Comparison of ENCODE assay signal across 23 cellular contexts in the genomic region with DNA sequence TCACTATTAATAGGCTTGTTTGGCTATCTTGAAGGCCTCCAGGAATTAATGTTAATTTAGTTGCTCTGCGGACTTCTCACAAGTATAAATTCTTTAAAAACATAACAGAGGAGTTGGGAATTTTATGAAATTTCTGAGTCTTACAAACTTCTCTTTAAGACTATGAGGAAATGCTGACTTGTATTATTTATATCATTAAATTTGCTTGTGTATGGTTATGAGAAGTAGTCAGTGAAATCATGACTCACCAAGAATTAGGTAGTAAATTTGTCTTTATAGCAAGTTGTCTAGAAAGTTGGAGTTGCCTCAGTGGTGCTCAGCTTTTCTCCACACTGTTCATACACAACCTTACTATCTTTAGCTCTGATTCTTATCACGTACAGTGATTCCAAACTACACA.
"Had no signal": no experiment of that assay in that cellular context is flagged by ENCODE, and none has a peak within 500 bp of the region (broad histone marks: within the 10 kb centered on the region; RNA-seq: fewer than 3 reads in every experiment).

No MANE protein-coding gene starts in this region.

- DNase-seq: colonic mucosa; dermis blood vessel endothelial cell; esophagus squamous epithelium; foreskin keratinocyte; immature natural killer cell; left lung; mesenchymal stem cell; midbrain; occipital lobe; pancreas; right cardiac atrium; spleen; stimulated activated CD4-positive, alpha-beta T cell treated with anti-CD3 and anti-CD28 coated beads, Interleukin-15, amount 100 ng/mL, for 24 hours; stimulated activated CD4-positive, alpha-beta T cell treated with anti-CD3 and anti-CD28 coated beads, Interleukin-1b, Interleukin-23, amount 100 ng/mL, for 48 hours; stimulated activated CD4-positive, alpha-beta T cell treated with anti-CD3 and anti-CD28 coated beads, Interleukin-4, amount 100 ng/mL, for 24 hours; stimulated activated naive CD8-positive, alpha-beta T cell treated with anti-CD3 and anti-CD28 coated beads, Interleukin-15, amount 100 ng/mL, for 72 hours; testis; upper lobe of right lung had no signal

- H3K36me3 Mint-ChIP-seq: stimulated activated memory B cell treated with anti-CD40 and anti-IgM and Interleukin-4, amounts not matched to agents 10 μg/mL and 1 μg/mL and 100 μg/mL, for 72 hours had no signal

- H3K4me3 Mint-ChIP-seq: immature natural killer cell; nephron; stimulated activated memory B cell treated with anti-CD40 and anti-IgM and Interleukin-4, amounts not matched to agents 10 μg/mL and 1 μg/mL and 100 μg/mL, for 72 hours; stimulated activated naive CD8-positive, alpha-beta T cell treated with anti-CD3 and anti-CD28 coated beads, Interleukin-15, amount 100 ng/mL, for 72 hours had no signal

- H3K27ac ChIP-seq: colonic mucosa, esophagus squamous epithelium, foreskin keratinocyte, left lung, pancreas, testis, tibial nerve, upper lobe of right lung had no signal

- H3K4me1 Mint-ChIP-seq: stimulated activated memory B cell treated with anti-CD40 and anti-IgM and Interleukin-4, amounts not matched to agents 10 μg/mL and 1 μg/mL and 100 μg/mL, for 72 hours; stimulated activated naive CD8-positive, alpha-beta T cell treated with anti-CD3 and anti-CD28 coated beads, Interleukin-15, amount 100 ng/mL, for 72 hours had no signal

- H3K27me3 ChIP-seq: colonic mucosa, esophagus squamous epithelium, foreskin keratinocyte, left lung, pancreas, spleen, testis, tibial nerve, upper lobe of right lung had no signal

- H3K4me1 ChIP-seq: colonic mucosa, left lung, pancreas, spleen, testis, upper lobe of right lung had no signal

- ATAC-seq: foreskin keratinocyte; left lung; pancreas; right cardiac atrium; stimulated activated memory B cell treated with anti-CD40 and anti-IgM and Interleukin-4, amounts not matched to agents 10 μg/mL and 1 μg/mL and 100 μg/mL, for 72 hours; stimulated activated naive CD8-positive, alpha-beta T cell treated with anti-CD3 and anti-CD28 coated beads, Interleukin-15, amount 100 ng/mL, for 72 hours; upper lobe of right lung had no signal

- H3K4me3 ChIP-seq: colonic mucosa, esophagus squamous epithelium, left lung, lung, pancreas, spleen, testis, tibial nerve, upper lobe of right lung had no signal

- H3K27ac Mint-ChIP-seq: immature natural killer cell; nephron; progenitor cell of endocrine pancreas; stimulated activated memory B cell treated with anti-CD40 and anti-IgM and Interleukin-4, amounts not matched to agents 10 μg/mL and 1 μg/mL and 100 μg/mL, for 72 hours; stimulated activated naive CD8-positive, alpha-beta T cell treated with anti-CD3 and anti-CD28 coated beads, Interleukin-15, amount 100 ng/mL, for 72 hours had no signal

- H3K27me3 Mint-ChIP-seq: progenitor cell of endocrine pancreas; stimulated activated memory B cell treated with anti-CD40 and anti-IgM and Interleukin-4, amounts not matched to agents 10 μg/mL and 1 μg/mL and 100 μg/mL, for 72 hours; stimulated activated naive CD8-positive, alpha-beta T cell treated with anti-CD3 and anti-CD28 coated beads, Interleukin-15, amount 100 ng/mL, for 72 hours had no signal

- H3K9me3 ChIP-seq: colonic mucosa, pancreas, testis had no signal

- H3K36me3 ChIP-seq: colonic mucosa, pancreas had no signal

- H3K9me3 Mint-ChIP-seq: immature natural killer cell had no signal
